Comparison of ENCODE assay signal across 11 cellular contexts in genomic region chr1:78554840-78555239, GRCh38.
"Had no signal": no experiment of that assay in that cellular context is flagged by ENCODE, and none has a peak within 500 bp of the region (broad histone marks: within the 10 kb centered on the region; RNA-seq: fewer than 3 reads in every experiment).

No MANE protein-coding gene starts in this region.

- ATAC-seq: GM23338, HCT116 had no signal

- H3K4me1 ChIP-seq: HAP-1 had no signal

- H3K9me3 ChIP-seq: HAP-1 had no signal

- DNase-seq: GM23248, GOT3, H7, H9, HCEC 1CT, HFFc6 had no signal

- H3K4me3 Mint-ChIP-seq: GM23338, H9, HFFc6 had no signal

- H3K27ac Mint-ChIP-seq: GM23338, H9, HFFc6 had no signal

- FAIRE-seq: H1, H54 had no signal

- H3K4me3 ChIP-seq: GM23248, GM23338, HAP-1 had no signal

- H3K27ac ChIP-seq: GM23248 had no signal

- H3K9ac ChIP-seq: GM23248 had no signal

- H2AFZ ChIP-seq: GM23248, GM23338 had no signal

- H3K36me3 ChIP-seq: HAP-1 had no signal

- H3K4me1 Mint-ChIP-seq: GM23338, H9 had no signal

- H3K4me2 ChIP-seq: GM23338 had no signal
